Comparison of ENCODE assay signal across 8 cellular contexts in genomic region chr6:1312444-1313363, GRCh38. TPM values are rescaled to one million over a fixed set of nuclear protein-coding genes. Genes with fewer than 3 reads are reported as not detected.
DNase-seq lines count a peak whose midpoint lies in the region; ATAC-seq and TF ChIP-seq lines count a peak whose summit lies in the region.

No MANE protein-coding gene starts in this region.

- no peaks in the 10 kb centered on the region for H3K9me3 ChIP-seq in mucosa of descending colon

- peak; percentile 76 for DNase-seq in CD1c-positive myeloid dendritic cell (ENCODE audit: extremely low spot score)
- DNase-seq in LoVo (ENCODE audit: low spot score) = peak; percentile 37
- DNase-seq in chondrocyte (ENCODE audit: low spot score) = no peak
- DNase-seq in mucosa of descending colon = peak in 2 of 3 donors; percentile 14 to 43
- DNase-seq in NK-92 treated with Interleukin-12 subunit alpha and Interleukin-12 subunit beta, amount 100 ng/mL, for 24 hours (lab: John Stamatoyannopoulos, UW) = no peak
- no peak for DNase-seq in NCI-H187 treated with DMSO at 0.1 percent for 48 hours (lab: John Stamatoyannopoulos, UW)

- peaks cover 66% of the 10 kb centered on the region for H3K27me3 Mint-ChIP-seq in chondrocyte (ENCODE audit: low read depth)

- H3K27ac Mint-ChIP-seq in chondrocyte (ENCODE audit: unreplicated experiment) = no peak overlapping the region

- no peak overlapping the region for H3K4me3 ChIP-seq in mucosa of descending colon

- H3K9me3 Mint-ChIP-seq in chondrocyte (ENCODE audit: low read depth) = no peaks in the 10 kb centered on the region

- no peaks in the 10 kb centered on the region for H3K36me3 ChIP-seq in mucosa of descending colon (ENCODE audit: low read depth)

- H3K4me1 Mint-ChIP-seq in chondrocyte (ENCODE audit: low read depth) = peaks cover 23% of the 10 kb centered on the region

- H3K4me3 Mint-ChIP-seq in chondrocyte (ENCODE audit: unreplicated experiment) = peak overlapping the region; percentile 63

- ATAC-seq in mucosa of descending colon = peak; percentile 18
- ATAC-seq in HG03571 (IDR thresholded peaks at IDR 0.05; ENCODE audit: unreplicated experiment) = no peak
- ATAC-seq in HG02642 (IDR thresholded peaks at IDR 0.05; ENCODE audit: poor library complexity, unreplicated experiment) = no peak

- TF ChIP-seq CTCF in chondrocyte (IDR thresholded peaks at IDR 0.05) = no peak
- no peak for TF ChIP-seq CTCF in mucosa of descending colon (IDR thresholded peaks at IDR 0.05)

- H3K36me3 Mint-ChIP-seq in chondrocyte (ENCODE audit: low read depth) = no peaks in the 10 kb centered on the region

- peaks cover 17% of the 10 kb centered on the region for H3K4me1 ChIP-seq in mucosa of descending colon (ENCODE audit: low read depth)

- intact Hi-C loops in mucosa of descending colon (cut with DNase I, micrococcal nuclease) = no loop called here

RNA-seq across cellular contexts. Expression of gene FOXQ1, which starts 0.8 kb away (rescaled TPM):
- total RNA-seq in chondrocyte (0.15 TPM in 1 of 3 replicates, not detected in the others), mucosa of descending colon (under 1 TPM; 0.23 to 0.60 (median 0.58) TPM)

Comparison
In these comparisons a context has a peak if more than half of its experiments do, and no peak if none do; other contexts are left out.
1. DNase-seq: peak in CD1c-positive myeloid dendritic cell (single experiment), LoVo (single experiment) and mucosa of descending colon (2 of 3); none in chondrocyte (single experiment), NK-92 treated with Interleukin-12 subunit alpha and Interleukin-12 subunit beta, amount 100 ng/mL, for 24 hours (single experiment) and NCI-H187 treated with DMSO at 0.1 percent for 48 hours (single experiment).